ENCODE assay signal across 19 cellular contexts in the genomic region with DNA sequence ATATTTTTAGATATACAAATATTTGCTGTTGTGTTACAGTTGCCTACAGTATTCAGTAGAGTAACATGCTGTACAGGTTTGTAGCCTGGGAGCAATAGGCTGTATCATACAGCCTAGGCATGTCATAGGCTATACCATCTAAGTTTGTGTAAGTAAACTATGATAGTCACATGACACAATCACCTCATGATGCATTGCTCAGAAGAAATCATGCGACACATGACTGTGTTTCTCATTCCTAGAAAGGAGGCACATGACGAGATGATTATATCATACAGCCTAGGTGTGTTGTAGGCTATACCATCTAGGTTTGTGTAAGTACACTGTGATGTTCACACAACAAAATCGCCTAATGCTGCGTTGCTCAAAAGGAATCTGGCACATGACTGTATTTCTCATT. TPM values are rescaled to one million over a fixed set of nuclear protein-coding genes. Genes with fewer than 3 reads are reported as not detected.
A peak's percentile ranks its signal among the peaks of the same experiment; 100 is the strongest.
DNase-seq lines count a peak whose midpoint lies in the region; ATAC-seq, FAIRE-seq and TF ChIP-seq lines count a peak whose summit lies in the region.
"Had no signal": no experiment of that assay in that cellular context is flagged by ENCODE, and none has a peak within 500 bp of the region (broad histone marks: within the 10 kb centered on the region; RNA-seq: fewer than 3 reads in every experiment).

No MANE protein-coding gene starts in this region.

- H3K4me3 ChIP-seq in bronchial epithelial cell (ENCODE audit: low read depth, low read length) (no peak overlapping the region), lower lobe of right lung (no peak overlapping the region)
- H3K4me3 ChIP-seq: BLaER1 treated with 17β-estradiol and CSF1 and Interleukin-3, amounts not matched to agents 10 nM and 100 nM had no signal

- peak; percentile 39 for DNase-seq in DMS 273 (lab: John Stamatoyannopoulos, UW; ENCODE audit: unreplicated experiment)
- DNase-seq in DMS 273 treated with DMSO at 0.1 percent for 48 hours (lab: John Stamatoyannopoulos, UW): no peak
- DNase-seq in NAMALWA (ENCODE audit: low spot score): peak; percentile 3
- peak; percentile 47 for DNase-seq in bronchial epithelial cell (ENCODE audit: low read depth)
- peak; percentile 33 for DNase-seq in kidney tubule cell (ENCODE audit: low spot score)
- DNase-seq in lower lobe of right lung: no peak
- DNase-seq in NCI-H748 treated with DMSO at 0.1 percent for 48 hours (lab: John Stamatoyannopoulos, UW): no peak
- DNase-seq in sciatic nerve (ENCODE audit: low spot score): no peak
- DNase-seq: DMS153, EL, NCI-H1048, NCI-H2107, NCI-H774, Right ventricle myocardium superior had no signal

- ATAC-seq in lower lobe of right lung (no peak), sciatic nerve (no peak)
- ATAC-seq: HCT116, SK-N-SH treated with all-trans-retinoic acid at 6 μM for 48 hours had no signal

- no peaks in the 10 kb centered on the region for H3K27me3 ChIP-seq in bronchial epithelial cell (ENCODE audit: control insufficient read depth, insufficient read depth, low read length)
- no peaks in the 10 kb centered on the region for H3K27me3 ChIP-seq in lower lobe of right lung (ENCODE audit: low read depth)
- H3K27me3 ChIP-seq: BLaER1 treated with 17β-estradiol and CSF1 and Interleukin-3, amounts not matched to agents 10 nM and 100 nM had no signal

- H3K9me3 ChIP-seq in lower lobe of right lung: no peaks in the 10 kb centered on the region

- TF ChIP-seq CTCF in bronchial epithelial cell (IDR thresholded peaks at IDR 0.05; ENCODE audit: insufficient read depth, low read length, severe bottlenecking): no peak
- TF ChIP-seq CTCF in lower lobe of right lung (IDR thresholded peaks at IDR 0.05): no peak

- no peak for FAIRE-seq in bronchial epithelial cell (lab: Jason Lieb, UNC)
- FAIRE-seq: GM18507 had no signal

- H3K4me1 ChIP-seq in lower lobe of right lung: peaks cover 11% of the 10 kb centered on the region
- H3K4me1 ChIP-seq: BLaER1 treated with 17β-estradiol and CSF1 and Interleukin-3, amounts not matched to agents 10 nM and 100 nM had no signal

- intact Hi-C loops in lower lobe of right lung (cut with DNase I): no loop called here
- intact Hi-C loops in sciatic nerve (cut with DNase I): no loop called here

- H3K27ac ChIP-seq in lower lobe of right lung: no peak overlapping the region
- H3K27ac ChIP-seq: 22Rv1; BLaER1 treated with 17β-estradiol and CSF1 and Interleukin-3, amounts not matched to agents 10 nM and 100 nM had no signal

- peaks cover 2% of the 10 kb centered on the region for H3K36me3 ChIP-seq in bronchial epithelial cell (ENCODE audit: control insufficient read depth, insufficient read depth, low read length)
- peaks cover 19% of the 10 kb centered on the region for H3K36me3 ChIP-seq in lower lobe of right lung

RNA-seq across cellular contexts. Expression of gene NOPCHAP1, which starts 31.9 kb away (rescaled TPM):
- 4.5 and 6.5 TPM in 2 replicates for total RNA-seq in bronchial epithelial cell
- 11.7 TPM for total RNA-seq in lower lobe of right lung
- total RNA-seq in sciatic nerve: 10.6 TPM

RNA-seq across cellular contexts. Expression of gene SLC41A2, which starts 59.9 kb away (rescaled TPM):
- total RNA-seq in bronchial epithelial cell (1.5 and 2.4 TPM in 2 replicates), lower lobe of right lung (24.8 TPM), sciatic nerve (19.3 TPM)

Comparison
In these comparisons a context has a peak if more than half of its experiments do, and no peak if none do; other contexts are left out.
1. DNase-seq: peak in DMS 273 (single experiment), NAMALWA (single experiment), bronchial epithelial cell (single experiment) and kidney tubule cell (single experiment); none in DMS 273 treated with DMSO at 0.1 percent for 48 hours (single experiment), lower lobe of right lung (single experiment), NCI-H748 treated with DMSO at 0.1 percent for 48 hours (single experiment) and sciatic nerve (single experiment).